Comparison of ENCODE assay signal across 18 cellular contexts in genomic region chr12:110574044-110574443, GRCh38. TPM values are rescaled to one million over a fixed set of nuclear protein-coding genes. Genes with fewer than 3 reads are reported as not detected.
DNase-seq lines count a peak whose midpoint lies in the region; ATAC-seq and TF ChIP-seq lines count a peak whose summit lies in the region.
"Had no signal": no experiment of that assay in that cellular context is flagged by ENCODE, and none has a peak within 500 bp of the region (broad histone marks: within the 10 kb centered on the region; RNA-seq: fewer than 3 reads in every experiment).

No MANE protein-coding gene starts in this region.

- peak overlapping the region; percentile 44 for H3K4me3 Mint-ChIP-seq in activated naive CD8-positive, alpha-beta T cell
- no peak overlapping the region for H3K4me3 Mint-ChIP-seq in activated naive CD8-positive, alpha-beta T cell treated with anti-CD3 and anti-CD28 coated beads for 36 hours
- no peak overlapping the region for H3K4me3 Mint-ChIP-seq in CD4-positive, alpha-beta T cell

- H3K9ac ChIP-seq in colonic mucosa (ENCODE audit: low read depth in 2 of 2, low read length in 2 of 2) = no peak overlapping the region
- H3K9ac ChIP-seq: GM23248 had no signal

- H3K27ac Mint-ChIP-seq in activated naive CD8-positive, alpha-beta T cell = peak overlapping the region; percentile 50
- no peak overlapping the region for H3K27ac Mint-ChIP-seq in activated naive CD8-positive, alpha-beta T cell treated with anti-CD3 and anti-CD28 coated beads for 36 hours
- peak overlapping the region; percentile 55 for H3K27ac Mint-ChIP-seq in CD4-positive, alpha-beta T cell

- H3K4me1 Mint-ChIP-seq in activated naive CD8-positive, alpha-beta T cell (ENCODE audit: low read depth) = peaks cover 64% of the 10 kb centered on the region
- peaks cover 54% of the 10 kb centered on the region for H3K4me1 Mint-ChIP-seq in activated naive CD8-positive, alpha-beta T cell treated with anti-CD3 and anti-CD28 coated beads for 36 hours
- H3K4me1 Mint-ChIP-seq in CD4-positive, alpha-beta T cell (ENCODE audit: low read depth) = peaks cover 54% of the 10 kb centered on the region

- CTCF ChIA-PET in CD4-positive, alpha-beta T cell (lab: Charles Lee) = interaction anchor here (0.6 to 3.8 kb wide), 8 partner anchors 11 to 1918 kb away, joined by 3 to 15 read pairs (median 4); partner anchors contain the start of genes ARPC3 and FAM216A

- no peak for TF ChIP-seq POLR2A in gastrocnemius medialis (IDR thresholded peaks at IDR 0.05)

- H3K4me1 ChIP-seq in colonic mucosa (peaks cover 8% of the 10 kb centered on the region), gastrocnemius medialis (peaks cover 64 to 71% of the 10 kb centered on the region in 2 donors)
- H3K4me1 ChIP-seq: BE2C had no signal

- H3K9me3 ChIP-seq in CD4-positive, alpha-beta T cell (ENCODE audit: control insufficient read depth, low read length) = peaks cover 17% of the 10 kb centered on the region
- H3K9me3 ChIP-seq in colonic mucosa (no peaks in the 10 kb centered on the region), gastrocnemius medialis (peaks cover 0 to 5% (median 2%) of the 10 kb centered on the region in 3 donors)
- H3K9me3 ChIP-seq: BE2C had no signal

- intact Hi-C loops in CD4-positive, alpha-beta T cell (cut with DNase I, micrococcal nuclease) = no loop called here
- intact Hi-C loops in colonic mucosa (cut with DNase I) = no loop called here
- intact Hi-C loops in gastrocnemius medialis (cut with DNase I; ENCODE audit: low total_unique reads) = no loop called here

- in situ Hi-C loops in gastrocnemius medialis (cut with MboI; ENCODE audit: low sequenced_read_pairs in 4 of 4) = no loop called here

- H3K9me3 Mint-ChIP-seq in activated naive CD8-positive, alpha-beta T cell (ENCODE audit: low read depth) = peaks cover 4% of the 10 kb centered on the region
- peaks cover 9% of the 10 kb centered on the region for H3K9me3 Mint-ChIP-seq in activated naive CD8-positive, alpha-beta T cell treated with anti-CD3 and anti-CD28 coated beads for 36 hours
- H3K9me3 Mint-ChIP-seq in CD4-positive, alpha-beta T cell = peaks cover 2% of the 10 kb centered on the region

- no peak for ATAC-seq in CD4-positive, alpha-beta T cell (ENCODE audit: poor library complexity)
- ATAC-seq in gastrocnemius medialis (no peak), GM21515 (IDR thresholded peaks at IDR 0.05; ENCODE audit: unreplicated experiment) (no peak)
- ATAC-seq: Panc1 had no signal

- no peaks in the 10 kb centered on the region for H3K27me3 ChIP-seq in CD4-positive, alpha-beta T cell (ENCODE audit: control insufficient read depth, insufficient read depth, low read length)
- no peaks in the 10 kb centered on the region for H3K27me3 ChIP-seq in colonic mucosa
- no peaks in the 10 kb centered on the region for H3K27me3 ChIP-seq in gastrocnemius medialis
- H3K27me3 ChIP-seq: BE2C had no signal

- H3K36me3 ChIP-seq in colonic mucosa (no peaks in the 10 kb centered on the region), gastrocnemius medialis (no peaks in the 10 kb centered on the region)
- H3K36me3 ChIP-seq: BE2C had no signal

- H3K27me3 Mint-ChIP-seq in activated naive CD8-positive, alpha-beta T cell = no peaks in the 10 kb centered on the region
- no peaks in the 10 kb centered on the region for H3K27me3 Mint-ChIP-seq in activated naive CD8-positive, alpha-beta T cell treated with anti-CD3 and anti-CD28 coated beads for 36 hours
- no peaks in the 10 kb centered on the region for H3K27me3 Mint-ChIP-seq in CD4-positive, alpha-beta T cell
- H3K27me3 Mint-ChIP-seq: CD4-positive, CD25-positive, alpha-beta regulatory T cell had no signal

- TF ChIP-seq CTCF in CD4-positive, alpha-beta T cell (IDR thresholded peaks at IDR 0.05) = no peak
- TF ChIP-seq CTCF in colonic mucosa (IDR thresholded peaks at IDR 0.05) (no peak), gastrocnemius medialis (IDR thresholded peaks at IDR 0.05 in 4 of 5, conservative IDR thresholded peaks at IDR 0.05 in 1 of 5) (no peak)

- H3K27ac ChIP-seq in CD4-positive, alpha-beta T cell (ENCODE audit: low read depth, low read length) = no peak overlapping the region
- H3K27ac ChIP-seq in colonic mucosa = peak overlapping the region; percentile 60
- peak overlapping the region; percentile 91 to 98 (median 94) for H3K27ac ChIP-seq in gastrocnemius medialis
- H3K27ac ChIP-seq: GM23248 had no signal

- H3K4me3 ChIP-seq in colonic mucosa (no peak overlapping the region), gastrocnemius medialis (no peak overlapping the region)
- H3K4me3 ChIP-seq: GM23248, HAP-1 had no signal

- DNase-seq in activated naive CD8-positive, alpha-beta T cell treated with anti-CD3 and anti-CD28 coated beads for 36 hours = no peak
- DNase-seq in CD4-positive, alpha-beta T cell = no peak
- no peak for DNase-seq in colonic mucosa
- DNase-seq in gastrocnemius medialis = no peak
- DNase-seq in COR-L47 (lab: John Stamatoyannopoulos, UW) = no peak
- no peak for DNase-seq in HPDE6-E6E7 (ENCODE audit: extremely low spot score)
- DNase-seq: BE2C; CD4-positive, CD25-positive, alpha-beta regulatory T cell; DMS153; GF-D8; GM23248; NCI-H1105 treated with DMSO at 0.1 percent for 48 hours; NCI-H1694; NCI-H2081 treated with DMSO at 0.1 percent for 48 hours had no signal

- H3K36me3 Mint-ChIP-seq in activated naive CD8-positive, alpha-beta T cell = peaks cover 11% of the 10 kb centered on the region
- peaks cover 48% of the 10 kb centered on the region for H3K36me3 Mint-ChIP-seq in activated naive CD8-positive, alpha-beta T cell treated with anti-CD3 and anti-CD28 coated beads for 36 hours
- H3K36me3 Mint-ChIP-seq in CD4-positive, alpha-beta T cell (ENCODE audit: low read depth) = peaks cover 40% of the 10 kb centered on the region

- POLR2A ChIA-PET in CD4-positive, alpha-beta T cell (lab: Charles Lee) = interaction anchor here (0.7 kb wide), 1 partner anchor 20 kb away, joined by 5 read pairs; no protein-coding TSS in a partner anchor

RNA-seq across cellular contexts. Expression of gene PPTC7, which starts 9.1 kb away (rescaled TPM):
- 10 to 100 TPM; 46.2 to 48.3 TPM for total RNA-seq in activated naive CD8-positive, alpha-beta T cell treated with anti-CD3 and anti-CD28 coated beads for 36 hours
- total RNA-seq in CD4-positive, alpha-beta T cell = 10 to 100 TPM; 53.8 to 54.8 TPM
- 10 to 100 TPM; 25.7 to 34.9 TPM for total RNA-seq in colonic mucosa
- total RNA-seq in gastrocnemius medialis = 10 to 100 TPM; 27.6 to 85.8 (median 58.4) TPM

RNA-seq across cellular contexts. Expression of gene TCTN1, which starts 39.9 kb away (rescaled TPM):
- total RNA-seq in activated naive CD8-positive, alpha-beta T cell treated with anti-CD3 and anti-CD28 coated beads for 36 hours = 10 to 100 TPM; 11.0 to 13.6 TPM
- 1 to 10 TPM; 5.0 to 5.5 TPM for total RNA-seq in CD4-positive, alpha-beta T cell
- total RNA-seq in colonic mucosa (10 to 100 TPM in 1 of 2 donors, 1 to 10 TPM in 1; 9.2 to 10.2 TPM), gastrocnemius medialis (10 to 100 TPM in 3 of 4 donors, 1 to 10 TPM in 1; 4.7 to 30.8 (median 22.7) TPM)
